ENCODE assay signal across 29 cellular contexts in genomic region chr15:84113919-84114318, GRCh38.
"Had no signal": no experiment of that assay in that cellular context is flagged by ENCODE, and none has a peak within 500 bp of the region (broad histone marks: within the 10 kb centered on the region; RNA-seq: fewer than 3 reads in every experiment).

No MANE protein-coding gene starts in this region.

- H3K36me3 ChIP-seq: colonic mucosa, esophagus squamous epithelium, gastrocnemius medialis, heart right ventricle, left lung, lower lobe of right lung had no signal

- FAIRE-seq: endometrium, islet of Langerhans, keratinocyte had no signal

- ATAC-seq: effector memory CD8-positive, alpha-beta T cell; esophagus mucosa; gastrocnemius medialis; heart right ventricle; left cardiac atrium; left lung; left ventricle myocardium superior; lower lobe of right lung; mucosa of descending colon had no signal

- DNase-seq: colonic mucosa; cortex of kidney; effector CD8-positive, alpha-beta T cell; effector memory CD8-positive, alpha-beta T cell; endodermal cell; erythroblast; esophagus squamous epithelium; foreskin fibroblast; foreskin melanocyte; gastrocnemius medialis; glutamatergic neuron; head of caudate nucleus; heart right ventricle; hippocampal formation; immature natural killer cell; left cardiac atrium; left lung; left ventricle myocardium superior; lower lobe of right lung; mesenchymal stem cell; mucosa of descending colon; naive B cell had no signal

- H3K9me3 ChIP-seq: colonic mucosa, esophagus squamous epithelium, gastrocnemius medialis, heart right ventricle, left lung, lower lobe of right lung, mucosa of descending colon had no signal

- H3K4me3 ChIP-seq: colonic mucosa, esophagus squamous epithelium, gastrocnemius medialis, heart right ventricle, left lung, lower lobe of right lung, mucosa of descending colon had no signal

- H3K27ac ChIP-seq: colonic mucosa, epithelial cell of prostate, esophagus squamous epithelium, gastrocnemius medialis, heart right ventricle, left lung, lower lobe of right lung had no signal

- H3K36me3 Mint-ChIP-seq: immature natural killer cell, mesothelial cell of epicardium, naive B cell had no signal

- H3K4me1 ChIP-seq: colonic mucosa, gastrocnemius medialis, heart right ventricle, left lung, lower lobe of right lung had no signal

- H3K4me1 Mint-ChIP-seq: endodermal cell, immature natural killer cell, naive B cell had no signal

- H3K27ac Mint-ChIP-seq: dendritic cell treated with granulocyte-macrophage colony-stimulating factor and Interleukin-4, amounts not matched to agents 40 ng/mL and 50 ng/mL, for 4 days; effector memory CD8-positive, alpha-beta T cell; endodermal cell; immature natural killer cell; mesothelial cell of epicardium had no signal

- H3K4me3 Mint-ChIP-seq: dendritic cell treated with granulocyte-macrophage colony-stimulating factor and Interleukin-4, amounts not matched to agents 40 ng/mL and 50 ng/mL, for 4 days; effector memory CD8-positive, alpha-beta T cell; endodermal cell; immature natural killer cell; mesothelial cell of epicardium; naive B cell had no signal

- H3K27me3 ChIP-seq: colonic mucosa, esophagus squamous epithelium, gastrocnemius medialis, heart right ventricle, left lung had no signal

- H3K9me3 Mint-ChIP-seq: dendritic cell treated with granulocyte-macrophage colony-stimulating factor and Interleukin-4, amounts not matched to agents 40 ng/mL and 50 ng/mL, for 4 days; effector memory CD8-positive, alpha-beta T cell; endodermal cell; immature natural killer cell; mesothelial cell of epicardium had no signal
